26 cellular contexts compared by ENCODE assay signal in genomic region chr4:8705161-8706145, GRCh38.
DNase-seq lines count a peak whose midpoint lies in the region; ATAC-seq, FAIRE-seq and TF ChIP-seq lines count a peak whose summit lies in the region.
"Had no signal": no experiment of that assay in that cellular context is flagged by ENCODE, and none has a peak within 500 bp of the region (broad histone marks: within the 10 kb centered on the region; RNA-seq: fewer than 3 reads in every experiment).

No MANE protein-coding gene starts in this region.

- H3K79me2 ChIP-seq in hepatocyte: no peaks in the 10 kb centered on the region

- H3K36me3 ChIP-seq in mesodermal cell (ENCODE audit: control insufficient read depth, insufficient read depth, low read length): no peaks in the 10 kb centered on the region
- H3K36me3 ChIP-seq in upper lobe of right lung: no peaks in the 10 kb centered on the region
- H3K36me3 ChIP-seq in hepatocyte (replicated peaks; ENCODE audit: insufficient read depth, low read depth): no peaks in the 10 kb centered on the region
- H3K36me3 ChIP-seq: adrenal gland, BLaER1, brain microvascular endothelial cell, colonic mucosa, prostate gland, thoracic aorta had no signal

- no peaks in the 10 kb centered on the region for H3K9me2 ChIP-seq in hepatocyte (replicated peaks; ENCODE audit: insufficient read depth)

- H3K4me1 ChIP-seq in mesodermal cell (ENCODE audit: control insufficient read depth, insufficient read depth, low read length, poor library complexity, severe bottlenecking): peaks cover 15% of the 10 kb centered on the region
- no peaks in the 10 kb centered on the region for H3K4me1 ChIP-seq in upper lobe of right lung
- no peaks in the 10 kb centered on the region for H3K4me1 ChIP-seq in hepatocyte (ENCODE audit: insufficient read depth)
- H3K4me1 ChIP-seq: adrenal gland, colonic mucosa, prostate gland had no signal

- H3K9me3 ChIP-seq in mesodermal cell (ENCODE audit: control insufficient read depth, low read length): no peaks in the 10 kb centered on the region
- H3K9me3 ChIP-seq in upper lobe of right lung: no peaks in the 10 kb centered on the region
- H3K9me3 ChIP-seq in hepatocyte (ENCODE audit: low read depth): no peaks in the 10 kb centered on the region
- H3K9me3 ChIP-seq: adrenal gland, BLaER1, colonic mucosa, prostate gland, thoracic aorta had no signal

- H3K4me2 ChIP-seq in hepatocyte: no peak overlapping the region

- H4K20me1 ChIP-seq in hepatocyte (ENCODE audit: insufficient read depth, poor library complexity, severe bottlenecking): no peaks in the 10 kb centered on the region
- H4K20me1 ChIP-seq: BLaER1 had no signal

- peak overlapping the region; percentile 41 for H3K27ac ChIP-seq in mesodermal cell (ENCODE audit: low read depth, low read length, severe bottlenecking)
- no peak overlapping the region for H3K27ac ChIP-seq in upper lobe of right lung
- H3K27ac ChIP-seq in hepatocyte: no peak overlapping the region
- H3K27ac ChIP-seq: adrenal gland, BLaER1, brain microvascular endothelial cell, colonic mucosa, prostate gland, thoracic aorta had no signal

- intact Hi-C loops in upper lobe of right lung (cut with DNase I): no loop called here

- peak; percentile 42 for DNase-seq in activated effector memory CD4-positive, alpha-beta T cell treated with anti-CD3 and anti-CD28 coated beads, Interleukin-2, amount 50 U/mL, for 16 hours
- no peak for DNase-seq in activated effector memory CD4-positive, alpha-beta T cell treated with Interleukin-2 at 50 U/mL for 16 hours
- DNase-seq in ecto neural progenitor cell (ENCODE audit: low spot score) (peak; percentile 89), upper lobe of right lung (peak; percentile 50), RCC 7860 (ENCODE audit: low spot score) (no peak), hepatocyte (ENCODE audit: low spot score) (no peak), Ammon's horn (ENCODE audit: low spot score) (no peak)
- DNase-seq: activated CD4-positive, alpha-beta T cell treated with anti-CD3 and anti-CD28 coated beads, Interleukin-2, amount 10 ng/mL, durations not matched to agents 24 days and 14 days; activated gamma-delta T cell; brain microvascular endothelial cell; colonic mucosa; kidney glomerular epithelial cell; NCI-H1092; NCI-H1930; NCI-H226; PC-3; small intestine; stimulated activated naive CD4-positive, alpha-beta T cell had no signal

- H3K27me3 ChIP-seq in upper lobe of right lung: peaks cover 37% of the 10 kb centered on the region
- H3K27me3 ChIP-seq in hepatocyte: peaks cover 2% of the 10 kb centered on the region
- H3K27me3 ChIP-seq: adrenal gland, BLaER1, colonic mucosa had no signal

- TF ChIP-seq CTCF in upper lobe of right lung (IDR thresholded peaks at IDR 0.05): no peak
- TF ChIP-seq CTCF in hepatocyte (IDR thresholded peaks at IDR 0.05; ENCODE audit: poor library complexity): no peak

- H2AFZ ChIP-seq in hepatocyte: no peak overlapping the region

- no peak for ATAC-seq in upper lobe of right lung
- ATAC-seq: PC-3, T-cell had no signal

- WGBS in mesodermal cell (ENCODE audit: insufficient coverage in 2 of 2), 2 experiments: 69 to 76% methylated on average over 18 to 19 of the region's 23 CpGs
- 66% methylated on average over 21 of the region's 23 CpGs for WGBS in hepatocyte (ENCODE audit: low lambda C conversion rate, missing lambda C conversion rate)

- H3K4me3 ChIP-seq in mesodermal cell (ENCODE audit: extremely low read depth, insufficient read depth, low read length, poor library complexity, severe bottlenecking) (no peak overlapping the region), upper lobe of right lung (no peak overlapping the region), hepatocyte (no peak overlapping the region)
- H3K4me3 ChIP-seq: adrenal gland, BLaER1, colonic mucosa, prostate gland, thoracic aorta had no signal

- no peak for FAIRE-seq in RCC 7860 (lab: Jason Lieb, UNC)
- FAIRE-seq: D721Med, endometrium, small intestine had no signal

Comparison
In these comparisons a context has a peak if more than half of its experiments do, and no peak if none do; other contexts are left out.
1. DNase-seq: peak in activated effector memory CD4-positive, alpha-beta T cell treated with anti-CD3 and anti-CD28 coated beads, Interleukin-2, amount 50 U/mL, for 16 hours (single experiment), ecto neural progenitor cell (single experiment) and upper lobe of right lung (single experiment); none in activated effector memory CD4-positive, alpha-beta T cell treated with Interleukin-2 at 50 U/mL for 16 hours (single experiment), RCC 7860 (single experiment), hepatocyte (single experiment) and Ammon's horn (single experiment).